In genomic region chr4:182922551-182923284, GRCh38 we compare ENCODE assay signal across 15 cellular contexts. TPM values are rescaled to one million over a fixed set of nuclear protein-coding genes. Genes with fewer than 3 reads are reported as not detected.
DNase-seq lines count a peak whose midpoint lies in the region; TF ChIP-seq lines count a peak whose summit lies in the region.
"Had no signal": no experiment of that assay in that cellular context is flagged by ENCODE, and none has a peak within 500 bp of the region (broad histone marks: within the 10 kb centered on the region; RNA-seq: fewer than 3 reads in every experiment).

No MANE protein-coding gene starts in this region.

- no peaks in the 10 kb centered on the region for H3F3A ChIP-seq in SK-N-SH (replicated peaks; ENCODE audit: insufficient read depth)

- H3K4me3 ChIP-seq in SK-N-SH (ENCODE audit: low read depth in 2 of 2, low read length in 1 of 2) (no peak overlapping the region), esophagus muscularis mucosa (no peak overlapping the region)
- H3K4me3 ChIP-seq: BLaER1 treated with 17β-estradiol and CSF1 and Interleukin-3, amounts not matched to agents 10 nM and 100 nM; right atrium auricular region had no signal

- DNase-seq in DMS79 (lab: John Stamatoyannopoulos, UW) (peak; percentile 35), NCI-H2107 (lab: John Stamatoyannopoulos, UW) (peak; percentile 20), foreskin melanocyte (peak; percentile 78), pons (ENCODE audit: low spot score) (peak; percentile 60), SK-N-SH (no peak), esophagus muscularis mucosa (ENCODE audit: extremely low spot score) (no peak)
- no peak for DNase-seq in activated naive CD4-positive, alpha-beta T cell (lab: John Stamatoyannopoulos, UW)
- DNase-seq in stimulated activated CD4-positive, alpha-beta T cell treated with anti-CD3 and anti-CD28 coated beads, Interleukin-2, amount 100 ng/mL, for 48 hours = no peak
- DNase-seq: activated CD4-positive, alpha-beta T cell treated with anti-CD3 and anti-CD28 coated beads, Interleukin-2, amount 10 ng/mL, durations not matched to agents 24 days and 14 days; activated T-cell treated with anti-CD3 and anti-CD28 coated beads, Interleukin-2, amount 50 U/mL, for 24 hours; H9; naive B cell; stimulated activated naive CD4-positive, alpha-beta T cell had no signal

- H3K9me3 ChIP-seq in SK-N-SH (no peaks in the 10 kb centered on the region), esophagus muscularis mucosa (no peaks in the 10 kb centered on the region)
- H3K9me3 ChIP-seq: BLaER1 treated with 17β-estradiol and CSF1 and Interleukin-3, amounts not matched to agents 10 nM and 100 nM; right atrium auricular region had no signal

- H3K79me2 ChIP-seq in SK-N-SH (ENCODE audit: insufficient read depth) = no peaks in the 10 kb centered on the region

- H3K27me3 ChIP-seq in SK-N-SH (ENCODE audit: insufficient read depth) (no peaks in the 10 kb centered on the region), esophagus muscularis mucosa (no peaks in the 10 kb centered on the region)
- H3K27me3 ChIP-seq: BLaER1 treated with 17β-estradiol and CSF1 and Interleukin-3, amounts not matched to agents 10 nM and 100 nM; right atrium auricular region had no signal

- TF ChIP-seq POLR2A in esophagus muscularis mucosa (IDR thresholded peaks at IDR 0.05; ENCODE audit: low read depth) = no peak

- TF ChIP-seq EP300 in SK-N-SH (IDR thresholded peaks at IDR 0.05; ENCODE audit: borderline replicate concordance in 1 of 2, low read depth in 1 of 2, low read length in 1 of 2) (no peak), esophagus muscularis mucosa (IDR thresholded peaks at IDR 0.05) (no peak)

- H3K9ac ChIP-seq in SK-N-SH = no peak overlapping the region
- H3K9ac ChIP-seq: BLaER1 treated with 17β-estradiol and CSF1 and Interleukin-3, amounts not matched to agents 10 nM and 100 nM had no signal

- H3K36me3 ChIP-seq in SK-N-SH (replicated peaks in 1 of 2; ENCODE audit: control insufficient read depth in 1 of 2, insufficient read depth in 2 of 2, low read length in 1 of 2) = no peaks in the 10 kb centered on the region
- H3K36me3 ChIP-seq in esophagus muscularis mucosa = no peaks in the 10 kb centered on the region
- H3K36me3 ChIP-seq: BLaER1 treated with 17β-estradiol and CSF1 and Interleukin-3, amounts not matched to agents 10 nM and 100 nM; right atrium auricular region had no signal

- 84% methylated on average over 13 of the region's 13 CpGs for whole genome bisulfite sequencing in SK-N-SH (ENCODE audit: low lambda C conversion rate)
- 51% methylated on average over 13 of the region's 13 CpGs for WGBS in esophagus muscularis mucosa

- H3K4me1 ChIP-seq in SK-N-SH (ENCODE audit: control insufficient read depth in 1 of 2, insufficient read depth in 2 of 2, low read depth in 1 of 2, low read length in 1 of 2) (peaks cover 5% of the 10 kb centered on the region in 2 experiments; a peak in 2 of 4 replicates), esophagus muscularis mucosa (peaks cover 3 to 34% (median 30%) of the 10 kb centered on the region in 4 donors)

- TF ChIP-seq CTCF in SK-N-SH (IDR thresholded peaks at IDR 0.05) (no peak), esophagus muscularis mucosa (IDR thresholded peaks at IDR 0.05) (no peak)

- no peaks in the 10 kb centered on the region for H3K9me2 ChIP-seq in SK-N-SH

- POLR2A ChIA-PET in SK-N-SH (lab: Yijun Ruan, JAX) = no interaction called here

- intact Hi-C loops in esophagus muscularis mucosa (cut with DNase I) = no loop called here

- no peak overlapping the region for H2AFZ ChIP-seq in SK-N-SH (ENCODE audit: low read depth)

- no peaks in the 10 kb centered on the region for H4K20me1 ChIP-seq in SK-N-SH (ENCODE audit: insufficient read depth)
- H4K20me1 ChIP-seq: BLaER1 treated with 17β-estradiol and CSF1 and Interleukin-3, amounts not matched to agents 10 nM and 100 nM had no signal

- H3K27ac ChIP-seq in SK-N-SH (ENCODE audit: low read depth in 2 of 2, low read length in 1 of 2) (no peak overlapping the region), esophagus muscularis mucosa (replicated peaks in 1 of 4) (no peak overlapping the region)
- H3K27ac ChIP-seq: BLaER1 treated with 17β-estradiol and CSF1 and Interleukin-3, amounts not matched to agents 10 nM and 100 nM; right atrium auricular region had no signal

- no peak for TF ChIP-seq RAD21 in SK-N-SH (IDR thresholded peaks at IDR 0.05; ENCODE audit: low read length)

- CTCF ChIA-PET in SK-N-SH (lab: Yijun Ruan, JAX) = interaction anchor here (3.4 to 7.1 kb wide), 2 partner anchors 16 to 340 kb away, joined by 24 to 56 read pairs; no protein-coding TSS in a partner anchor

- H3K4me2 ChIP-seq in SK-N-SH = no peak overlapping the region
- H3K4me2 ChIP-seq: BLaER1 treated with 17β-estradiol and CSF1 and Interleukin-3, amounts not matched to agents 10 nM and 100 nM had no signal

TF ChIP-seq in SK-N-SH, 30 proteins besides CTCF, POLR2A, EP300 and RAD21:
- no peak for TF ChIP-seq ELF1 (IDR thresholded peaks at IDR 0.05)
- TF ChIP-seq FOXJ3 (CRISPR knock-in tag; IDR thresholded peaks at IDR 0.05) = no peak
- TF ChIP-seq FOXM1 (IDR thresholded peaks at IDR 0.05; ENCODE audit: low read depth) = no peak
- TF ChIP-seq MAX (IDR thresholded peaks at IDR 0.05; ENCODE audit: low read depth) = no peak
- no peak for TF ChIP-seq GABPA (IDR thresholded peaks at IDR 0.05; ENCODE audit: low read depth)
- TF ChIP-seq USF2 (IDR thresholded peaks at IDR 0.05; ENCODE audit: borderline replicate concordance, low read depth, low read length) = no peak
- TF ChIP-seq ZBTB33 (IDR thresholded peaks at IDR 0.05; ENCODE audit: borderline replicate concordance, low read depth) = no peak
- no peak for TF ChIP-seq GATA2 (CRISPR knock-in tag; IDR thresholded peaks at IDR 0.05)
- no peak for TF ChIP-seq TEAD4 (IDR thresholded peaks at IDR 0.05; ENCODE audit: borderline replicate concordance, insufficient read depth)
- no peak for TF ChIP-seq RCOR1 (IDR thresholded peaks at IDR 0.05; ENCODE audit: low read length)
- TF ChIP-seq IRF3 (IDR thresholded peaks at IDR 0.05; ENCODE audit: low read depth, low read length) = no peak
- no peak for TF ChIP-seq RFX5 (IDR thresholded peaks at IDR 0.05; ENCODE audit: low read length)
- TF ChIP-seq CHD2 (IDR thresholded peaks at IDR 0.05; ENCODE audit: low read length, partially characterized antibody) = no peak
- no peak for TF ChIP-seq SMC3 (IDR thresholded peaks at IDR 0.05; ENCODE audit: low read depth, low read length)
- TF ChIP-seq EZH2phosphoT487 (IDR thresholded peaks at IDR 0.05; ENCODE audit: borderline replicate concordance, low read depth) = no peak
- TF ChIP-seq NFIC (IDR thresholded peaks at IDR 0.05; ENCODE audit: borderline replicate concordance) = no peak
- no peak for TF ChIP-seq JUND (IDR thresholded peaks at IDR 0.05)
- TF ChIP-seq TAF1 (IDR thresholded peaks at IDR 0.05; ENCODE audit: borderline replicate concordance, low read depth, low read length) = no peak

RNA-seq across cellular contexts. Expression of gene DCTD, which starts 5.5 kb away (rescaled TPM):
- 123 and 145 TPM in 2 replicates for polyA plus RNA-seq in SK-N-SH (2012; rRNA removed)
- 144 and 145 TPM in 2 replicates for polyA plus RNA-seq in SK-N-SH (2012; cell fraction: cytosol; rRNA removed)
- polyA plus RNA-seq in SK-N-SH (2012; cell fraction: nucleus; rRNA removed) = 170 and 193 TPM in 2 replicates
- total RNA-seq in esophagus muscularis mucosa = 10 to 100 TPM; 33.6 to 55.3 (median 48.7) TPM

Comparison
In these comparisons a context has a peak if more than half of its experiments do, and no peak if none do; other contexts are left out.
1. DNase-seq: peak in DMS79 (single experiment), NCI-H2107 (single experiment), foreskin melanocyte (single experiment) and pons (single experiment); none in activated naive CD4-positive, alpha-beta T cell (0 of 4), SK-N-SH (single experiment), stimulated activated CD4-positive, alpha-beta T cell treated with anti-CD3 and anti-CD28 coated beads, Interleukin-2, amount 100 ng/mL, for 48 hours (0 of 2) and esophagus muscularis mucosa (single experiment).